ENCODE assay signal across 9 cellular contexts in the genomic region with DNA sequence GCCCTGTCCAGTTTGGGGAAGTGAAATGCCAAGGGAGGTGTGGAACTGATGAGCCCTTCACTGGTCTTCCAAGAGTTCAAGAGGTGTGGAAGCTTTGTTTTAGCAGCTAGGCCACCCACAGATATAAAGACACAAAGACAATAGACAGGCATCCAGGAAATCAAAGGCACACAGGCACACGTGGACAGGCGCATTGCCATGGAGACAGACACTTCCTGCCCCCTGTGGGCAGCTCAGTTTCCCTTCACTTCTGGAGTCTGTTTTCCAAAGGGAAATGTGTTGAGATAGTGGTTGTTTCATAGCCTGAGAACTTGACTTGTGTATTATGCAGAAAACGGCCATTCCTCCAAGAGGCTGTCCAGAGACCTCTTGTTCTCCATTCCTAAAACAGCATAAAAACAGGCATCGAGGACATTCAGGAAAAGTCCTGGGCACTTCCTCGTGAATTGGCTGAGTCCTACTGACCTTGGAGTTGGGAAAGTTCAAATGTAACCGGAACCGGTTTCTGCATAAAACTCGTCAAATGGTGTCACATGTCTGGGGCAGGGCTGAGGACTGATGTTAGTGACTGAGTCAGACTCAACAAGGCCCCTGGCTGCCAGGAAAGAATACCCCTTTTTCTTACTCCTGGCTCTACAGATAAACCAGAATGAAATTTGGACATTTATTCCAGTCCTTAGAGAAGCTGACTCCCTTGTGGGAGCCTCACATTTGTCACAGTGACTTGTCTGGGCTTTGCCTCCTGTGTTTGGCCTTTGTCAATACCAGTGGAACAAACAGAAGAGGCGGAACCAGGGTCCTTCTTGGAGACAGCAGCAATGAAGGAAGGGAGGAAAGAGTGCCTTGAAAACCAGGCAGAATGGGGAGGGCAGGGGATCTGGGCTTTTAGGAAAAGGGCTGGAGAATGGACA. TPM values are rescaled to one million over a fixed set of nuclear protein-coding genes. Genes with fewer than 3 reads are reported as not detected.
A peak's percentile ranks its signal among the peaks of the same experiment; 100 is the strongest.
DNase-seq lines count a peak whose midpoint lies in the region; TF ChIP-seq lines count a peak whose summit lies in the region.
"Had no signal": no experiment of that assay in that cellular context is flagged by ENCODE, and none has a peak within 500 bp of the region (broad histone marks: within the 10 kb centered on the region; RNA-seq: fewer than 3 reads in every experiment).

No MANE protein-coding gene starts in this region.

- H3K79me1 ChIP-seq in trophoblast cell (ENCODE audit: low read length): peaks cover 28% of the 10 kb centered on the region

- H4K12ac ChIP-seq in trophoblast cell (ENCODE audit: low read depth, low read length): peak overlapping the region; percentile 90

- peak overlapping the region; percentile 80 for H2BK12ac ChIP-seq in trophoblast cell (ENCODE audit: low read length)

- peaks cover 0 to 2% of the 10 kb centered on the region in 2 experiments for H3K36me3 ChIP-seq in trophoblast cell (ENCODE audit: control insufficient read depth in 1 of 2, insufficient read depth in 2 of 2, low read length in 2 of 2)
- no peaks in the 10 kb centered on the region for H3K36me3 ChIP-seq in Peyer's patch

- peaks cover 10% of the 10 kb centered on the region for H3K79me2 ChIP-seq in trophoblast cell (ENCODE audit: control insufficient read depth, insufficient read depth, low read length, poor library complexity)

- H3K27me3 ChIP-seq in trophoblast cell (ENCODE audit: insufficient read depth, low read length): no peaks in the 10 kb centered on the region
- no peaks in the 10 kb centered on the region for H3K27me3 ChIP-seq in Peyer's patch

- H2BK5ac ChIP-seq in trophoblast cell (ENCODE audit: low read depth, low read length, poor library complexity): peak overlapping the region; percentile 95

- no peak overlapping the region for H3K9ac ChIP-seq in trophoblast cell (ENCODE audit: low read length)

- peak overlapping the region; percentile 66 for H2AFZ ChIP-seq in trophoblast cell (ENCODE audit: insufficient read depth, low read length, poor library complexity)

- H3K27ac ChIP-seq in trophoblast cell (ENCODE audit: low read depth, low read length) (peak overlapping the region; percentile 93), Peyer's patch (peak overlapping the region in 2 of 4 donors; percentile 58 to 84)

- WGBS in trophoblast cell (ENCODE audit: extremely low coverage, insufficient coverage, insufficient read length): no CpG with 5 or more reads among the region's 9 CpGs

- TF ChIP-seq CTCF in fibroblast of villous mesenchyme (IDR thresholded peaks at IDR 0.05; ENCODE audit: insufficient read depth, low read depth, low read length) (no peak), Peyer's patch (IDR thresholded peaks at IDR 0.05) (no peak)

- H3K23ac ChIP-seq in trophoblast cell (ENCODE audit: low read length): no peak overlapping the region

- peak overlapping the region; percentile 96 for H3K4ac ChIP-seq in trophoblast cell (ENCODE audit: low read depth, low read length)

- H4K8ac ChIP-seq in trophoblast cell (ENCODE audit: low read depth, low read length): peak overlapping the region; percentile 94

- H3K4me2 ChIP-seq in trophoblast cell (ENCODE audit: low read length): peak overlapping the region; percentile 40

- peak overlapping the region; percentile 99 for H2BK120ac ChIP-seq in trophoblast cell (ENCODE audit: insufficient read depth, low read length, poor library complexity)

- peak overlapping the region; percentile 99 for H2AK5ac ChIP-seq in trophoblast cell (ENCODE audit: low read length)

- DNase-seq in EH (ENCODE audit: low read depth): peak; percentile 44
- DNase-seq in SHP77 (lab: John Stamatoyannopoulos, UW): peak; percentile 48 to 76
- peak; percentile 34 for DNase-seq in fibroblast of villous mesenchyme (ENCODE audit: low read depth)
- peak in 1 of 2 donors; percentile 54 for DNase-seq in trophoblast cell
- DNase-seq in HK-2 (ENCODE audit: unreplicated experiment): no peak
- DNase-seq in germinal center (ENCODE audit: low spot score): no peak
- no peak for DNase-seq in cerebellar cortex (ENCODE audit: low spot score)
- DNase-seq in Peyer's patch: no peak

- H3K9me3 ChIP-seq in trophoblast cell (ENCODE audit: insufficient read depth, low read depth, low read length) (no peaks in the 10 kb centered on the region), Peyer's patch (no peaks in the 10 kb centered on the region)

- peak overlapping the region; percentile 97 for H4K91ac ChIP-seq in trophoblast cell (ENCODE audit: low read depth, low read length)

- H3K14ac ChIP-seq in trophoblast cell (ENCODE audit: low read length): peak overlapping the region; percentile 97

- H3K18ac ChIP-seq in trophoblast cell (ENCODE audit: low read length): peak overlapping the region; percentile 97

- H3K4me3 ChIP-seq in fibroblast of villous mesenchyme (ENCODE audit: low read depth, low read length) (no peak overlapping the region), trophoblast cell (ENCODE audit: low read depth, low read length) (peak overlapping the region; percentile 75), Peyer's patch (peak overlapping the region in 1 of 4 donors; percentile 46)

- H3K4me1 ChIP-seq in trophoblast cell (ENCODE audit: control insufficient read depth in 1 of 2, insufficient read depth in 2 of 2, low read length in 2 of 2): peaks cover 36 to 40% of the 10 kb centered on the region in 2 experiments
- H3K4me1 ChIP-seq in Peyer's patch: peaks cover 0 to 26% (median 0%) of the 10 kb centered on the region in 4 donors

- no peak for TF ChIP-seq POLR2A in Peyer's patch (IDR thresholded peaks at IDR 0.05)

RNA-seq across cellular contexts. Expression of gene ALPK3, which starts 1.3 kb away (rescaled TPM):
- 0.86 and 1.3 TPM in 2 replicates for total RNA-seq in fibroblast of villous mesenchyme
- 11.4 TPM in 2 replicates for polyA plus RNA-seq in trophoblast cell (2013)
- total RNA-seq in Peyer's patch: 1 to 10 TPM in 1 of 4 donors, under 1 TPM in 3; 0.18 to 7.0 (median 0.68) TPM
- polyA plus RNA-seq: neural cell had no signal

Comparison
In these comparisons a context has a peak if more than half of its experiments do, and no peak if none do; other contexts are left out.
1. DNase-seq: peak in EH (single experiment), SHP77 (2 of 2) and fibroblast of villous mesenchyme (single experiment); none in HK-2 (single experiment), germinal center (single experiment), cerebellar cortex (single experiment) and Peyer's patch (0 of 3).